In the genomic region with DNA sequence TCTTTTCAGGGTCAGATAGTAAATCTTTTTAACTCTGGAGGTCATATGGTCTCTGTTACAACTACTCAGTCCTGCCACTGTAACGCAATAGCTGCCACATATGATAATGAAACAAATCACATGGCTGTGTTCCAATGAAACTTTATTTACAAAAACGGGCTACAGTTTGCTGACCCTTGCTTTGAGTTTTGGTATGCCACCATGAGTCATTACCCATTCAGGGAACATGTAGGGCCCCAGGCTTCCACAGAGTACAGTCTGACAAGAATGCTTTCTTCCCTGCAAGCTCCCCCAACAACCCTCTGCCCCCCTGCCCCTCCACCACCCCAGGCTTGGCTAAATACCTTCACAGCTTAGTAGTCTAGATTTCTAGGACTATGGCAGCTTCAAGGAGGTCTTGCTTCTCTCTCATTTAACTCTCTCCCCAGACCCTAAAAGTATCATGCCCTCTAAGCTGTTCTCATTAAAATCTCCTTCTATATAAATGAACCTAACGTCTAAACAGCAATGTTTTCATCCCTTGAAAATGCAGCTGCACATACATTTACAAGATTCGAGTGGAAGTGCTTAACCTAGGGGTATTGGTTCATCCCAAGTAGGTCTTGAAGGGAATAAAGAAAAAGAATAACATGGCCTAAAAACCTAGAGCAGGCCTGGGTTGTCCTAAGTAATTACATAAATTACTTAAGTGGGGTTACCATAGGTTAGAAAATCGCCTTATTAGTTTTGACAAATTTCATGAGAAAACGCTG, we compare ENCODE assay signal across 9 cellular contexts.
DNase-seq lines count a peak whose midpoint lies in the region; ATAC-seq and TF ChIP-seq lines count a peak whose summit lies in the region.
"Had no signal": no experiment of that assay in that cellular context is flagged by ENCODE, and none has a peak within 500 bp of the region (broad histone marks: within the 10 kb centered on the region; RNA-seq: fewer than 3 reads in every experiment).

No MANE protein-coding gene starts in this region.

- H3K9me3 ChIP-seq in mammary epithelial cell (replicated peaks; ENCODE audit: insufficient read depth, low read length) (no peaks in the 10 kb centered on the region), upper lobe of right lung (no peaks in the 10 kb centered on the region)

- peak; percentile 35 for ATAC-seq in upper lobe of right lung
- ATAC-seq: activated CD4-positive, alpha-beta T cell treated with anti-CD3 and anti-CD28 coated beads for 36 hours; left colon had no signal

- H3K9ac ChIP-seq in mammary epithelial cell (ENCODE audit: insufficient read depth, low read length) = peak overlapping the region; percentile 74

- 3% methylated on average over 6 of the region's 6 CpGs for WGBS in mammary epithelial cell (ENCODE audit: low coverage, missing lambda C conversion rate)

- H3K4me1 ChIP-seq in mammary epithelial cell (ENCODE audit: insufficient read depth, low read length) (peaks cover 36% of the 10 kb centered on the region), upper lobe of right lung (peaks cover 25% of the 10 kb centered on the region)

- H3K36me3 ChIP-seq in mammary epithelial cell (ENCODE audit: insufficient read depth, low read length) = no peaks in the 10 kb centered on the region
- H3K36me3 ChIP-seq in upper lobe of right lung = no peaks in the 10 kb centered on the region

- no peaks in the 10 kb centered on the region for H3K27me3 ChIP-seq in mammary epithelial cell (ENCODE audit: insufficient read depth, low read length)
- no peaks in the 10 kb centered on the region for H3K27me3 ChIP-seq in upper lobe of right lung

- CTCF ChIA-PET in mammary epithelial cell (lab: Charles Lee; ENCODE audit: low non-redundant PET) = no interaction called here

- no peaks in the 10 kb centered on the region for H3K79me2 ChIP-seq in mammary epithelial cell (ENCODE audit: insufficient read depth, low read length)

- intact Hi-C loops in mammary epithelial cell (cut with micrococcal nuclease) (no loop called here), upper lobe of right lung (cut with DNase I) (no loop called here)

- dilution Hi-C loops in mammary epithelial cell (cut with HindIII; ENCODE audit: low sequenced_read_pairs) = no loop called here

- H2AFZ ChIP-seq in mammary epithelial cell (ENCODE audit: low read depth, low read length) = peak overlapping the region; percentile 87

- TF ChIP-seq CTCF in mammary epithelial cell (conservative IDR thresholded peaks at IDR 0.05 in 1 of 2, IDR thresholded peaks at IDR 0.05 in 1 of 2; ENCODE audit: extremely low read depth in 1 of 2, insufficient read depth in 1 of 2, low read depth in 1 of 2, low read length in 2 of 2) = no peak
- no peak for TF ChIP-seq CTCF in upper lobe of right lung (IDR thresholded peaks at IDR 0.05)

- H4K20me1 ChIP-seq in mammary epithelial cell (ENCODE audit: insufficient read depth, low read length) = no peaks in the 10 kb centered on the region

- in situ Hi-C loops in mammary epithelial cell (cut with MboI; ENCODE audit: low sequenced_read_pairs in 2 of 2) = no loop called here

- H3K4me3 ChIP-seq in mammary epithelial cell (replicated peaks in 1 of 3; ENCODE audit: insufficient read depth in 1 of 3, low read depth in 2 of 3, low read length in 3 of 3) = no peak overlapping the region
- H3K4me3 ChIP-seq in upper lobe of right lung = no peak overlapping the region

- no TSS peak for BruUV-seq in mammary epithelial cell (replicated peaks; lab: Mats Ljungman, UMichigan)

- peak overlapping the region; percentile 90 for H3K27ac ChIP-seq in mammary epithelial cell (ENCODE audit: insufficient read depth, low read depth, low read length)
- no peak overlapping the region for H3K27ac ChIP-seq in upper lobe of right lung

- peak overlapping the region; percentile 66 for H3K4me2 ChIP-seq in mammary epithelial cell (ENCODE audit: insufficient read depth, low read depth, low read length)

- DNase-seq in HT1080 (ENCODE audit: low read depth) (peak; percentile 86), mammary epithelial cell (peak; percentile 91), kidney tubule cell (ENCODE audit: low spot score) (peak; percentile 92), upper lobe of right lung (no peak), DMS79 (lab: John Stamatoyannopoulos, UW) (no peak), middle frontal gyrus (ENCODE audit: extremely low spot score, low spot score) (no peak), NCI-H146 (lab: John Stamatoyannopoulos, UW) (no peak)
- DNase-seq: activated CD4-positive, alpha-beta T cell treated with anti-CD3 and anti-CD28 coated beads for 36 hours; left colon had no signal

Comparison
In these comparisons a context has a peak if more than half of its experiments do, and no peak if none do; other contexts are left out.
1. DNase-seq: peak in HT1080 (single experiment), mammary epithelial cell (single experiment) and kidney tubule cell (single experiment); none in upper lobe of right lung (single experiment), DMS79 (single experiment), middle frontal gyrus (single experiment) and NCI-H146 (single experiment).